Comparison of ENCODE assay signal across 31 cellular contexts in the genomic region with DNA sequence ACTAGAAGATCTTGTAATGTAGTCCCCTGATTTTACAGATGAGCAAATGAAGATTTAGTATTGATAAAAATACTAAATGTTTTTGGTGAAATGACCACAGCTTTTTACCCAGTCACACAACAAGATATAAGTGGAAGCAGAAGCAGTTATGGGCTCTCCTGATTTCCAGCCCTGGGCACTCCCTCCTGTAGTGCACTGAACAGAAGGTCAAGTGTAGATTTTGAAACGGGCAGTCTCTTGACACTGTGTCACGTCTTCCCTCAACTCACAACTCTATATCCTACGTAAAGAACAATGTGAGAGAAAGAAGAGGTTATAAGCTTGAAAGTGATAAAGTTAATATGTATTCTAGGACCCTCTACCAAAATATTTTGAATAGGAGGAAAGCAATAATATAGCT. TPM values are rescaled to one million over a fixed set of nuclear protein-coding genes. Genes with fewer than 3 reads are reported as not detected.
"Had no signal": no experiment of that assay in that cellular context is flagged by ENCODE, and none has a peak within 500 bp of the region (broad histone marks: within the 10 kb centered on the region; RNA-seq: fewer than 3 reads in every experiment).

No MANE protein-coding gene starts in this region.

- H3K4me3 ChIP-seq: adrenal gland, ascending aorta, breast epithelium, cardiac muscle cell had no signal

- H3K27ac ChIP-seq: adrenal gland, ascending aorta, brain microvascular endothelial cell, breast epithelium, cardiac muscle cell had no signal

- H3K27me3 ChIP-seq: adrenal gland, ascending aorta, brain microvascular endothelial cell, breast epithelium, cardiac muscle cell had no signal

- H3K9me3 ChIP-seq: adrenal gland, ascending aorta, breast epithelium had no signal

- DNase-seq: activated effector memory CD4-positive, alpha-beta T cell treated with anti-CD3 and anti-CD28 coated beads, Interleukin-2, amount 50 U/mL, for 16 hours; activated effector memory CD4-positive, alpha-beta T cell treated with Interleukin-2 at 50 U/mL for 16 hours; activated gamma-delta T cell; activated gamma-delta T cell treated with Interleukin-2 at 50 U/mL for 16 hours; activated naive CD4-positive, alpha-beta T cell; activated naive CD4-positive, alpha-beta T cell treated with anti-CD3 and anti-CD28 coated beads for 36 hours; activated naive CD4-positive, alpha-beta T cell treated with anti-CD3 and anti-CD28 coated beads, Interleukin-2, amount 10 ng/mL, durations not matched to agents 7 days and 5 days; activated naive CD4-positive, alpha-beta T cell treated with anti-CD3 and anti-CD28 coated beads, Interleukin-2, amount 50 U/mL, for 16 hours; activated naive CD4-positive, alpha-beta T cell treated with Interleukin-2 at 50 U/mL for 16 hours; activated naive CD8-positive, alpha-beta T cell treated with anti-CD3 and anti-CD28 coated beads for 36 hours; activated naive CD8-positive, alpha-beta T cell treated with anti-CD3 and anti-CD28 coated beads, Interleukin-2, amount 10 ng/mL, durations not matched to agents 7 days and 5 days; activated naive CD8-positive, alpha-beta T cell treated with anti-CD3 and anti-CD28 coated beads, Interleukin-2, amount 50 U/mL, for 24 hours; activated T-cell treated with anti-CD3 and anti-CD28 coated beads, Interleukin-2, amount 50 U/mL, for 1 hour; activated T-cell treated with anti-CD3 and anti-CD28 coated beads, Interleukin-2, amount 50 U/mL, for 24 hours; activated T-cell treated with anti-CD3 and anti-CD28 coated beads, Interleukin-2, amount 50 U/mL, for 4 hours; activated T-cell treated with anti-CD3 and anti-CD28 coated beads, Interleukin-2, amount 50 U/mL, for 48 hours; activated T-cell treated with anti-CD3 and anti-CD28 coated beads, Interleukin-2, amount 50 U/mL, for 72 hours; adrenal gland; amniotic stem cell; amygdala; anterior cingulate cortex; aorta; brain microvascular endothelial cell; caudate nucleus; central memory CD4-positive, alpha-beta T cell; cerebellar nuclear complex had no signal

- ATAC-seq: activated naive CD4-positive, alpha-beta T cell treated with anti-CD3 and anti-CD28 coated beads, Interleukin-2, amount 50 U/mL, for 72 hours; activated naive CD8-positive, alpha-beta T cell treated with anti-CD3 and anti-CD28 coated beads, Interleukin-2, amount 50 U/mL, for 24 hours; activated T-cell treated with anti-CD3 and anti-CD28 coated beads, Interleukin-2, amount 50 U/mL, for 4 hours; activated T-cell treated with anti-CD3 and anti-CD28 coated beads, Interleukin-2, amount 50 U/mL, for 72 hours; activated T-helper 17 cell treated with anti-CD3 and anti-CD28 coated beads, Interleukin-2, amount 50 U/mL, for 72 hours had no signal

- H3K4me1 ChIP-seq: adrenal gland, ascending aorta, breast epithelium had no signal

- H3K36me3 ChIP-seq: adrenal gland, ascending aorta, brain microvascular endothelial cell, breast epithelium, cardiac muscle cell had no signal

RNA-seq across cellular contexts. Expression of a gene that starts 23.3 kb away (rescaled TPM):
- total RNA-seq: activated naive CD4-positive, alpha-beta T cell treated with anti-CD3 and anti-CD28 coated beads for 36 hours; activated naive CD8-positive, alpha-beta T cell treated with anti-CD3 and anti-CD28 coated beads for 36 hours had no signal
